Comparison of ENCODE assay signal across 8 cellular contexts in genomic region chr6:144007779-144008500, GRCh38. TPM values are rescaled to one million over a fixed set of nuclear protein-coding genes. Genes with fewer than 3 reads are reported as not detected.
A peak's percentile ranks its signal among the peaks of the same experiment; 100 is the strongest.
DNase-seq lines count a peak whose midpoint lies in the region; ATAC-seq, FAIRE-seq and TF ChIP-seq lines count a peak whose summit lies in the region.

Gene PLAGL1, minus strand, starts transcription at chr6:144008259. Its CDS starts 60,123 bp downstream, at chr6:143948136.

- H3K27me3 Mint-ChIP-seq in astrocyte (ENCODE audit: low read depth, unreplicated experiment): peaks cover 21% of the 10 kb centered on the region

- peak; percentile 64 for ATAC-seq in HG02763 (IDR thresholded peaks at IDR 0.05; ENCODE audit: unreplicated experiment)

- peak within 1 kb of the TSS; percentile 86 for H3K4me3 Mint-ChIP-seq in astrocyte (ENCODE audit: unreplicated experiment)

- H2AFZ ChIP-seq in astrocyte (ENCODE audit: low read depth, low read length): peak within 1 kb of the TSS; percentile 62
- peak within 1 kb of the TSS; percentile 49 for H2AFZ ChIP-seq in hepatocyte

- no peaks in the 10 kb centered on the region for H3K4me1 Mint-ChIP-seq in astrocyte (ENCODE audit: low read depth, unreplicated experiment)

- H3K36me3 ChIP-seq in astrocyte (ENCODE audit: insufficient read depth, low read length): no peaks in the 10 kb centered on the region
- no peaks in the 10 kb centered on the region for H3K36me3 ChIP-seq in hepatocyte (replicated peaks; ENCODE audit: insufficient read depth, low read depth)

- FAIRE-seq in astrocyte (lab: Jason Lieb, UNC): no peak

- 58% methylated on average over 68 of the region's 98 CpGs for WGBS in hepatocyte (ENCODE audit: low lambda C conversion rate, missing lambda C conversion rate)

- DNase-seq in NCI-H748 (lab: John Stamatoyannopoulos, UW; ENCODE audit: unreplicated experiment) (peak; percentile 65), NCI-H748 treated with DMSO at 0.1 percent for 48 hours (lab: John Stamatoyannopoulos, UW) (no peak), NOMO-1 treated with dmso at 0.1 percent for 144 hours (lab: John Stamatoyannopoulos, UW; ENCODE audit: unreplicated experiment) (peak; percentile 18), astrocyte (ENCODE audit: low read depth) (peak; percentile 45), hepatocyte (ENCODE audit: low spot score) (peak; percentile 68), retinal pigment epithelial cell (ENCODE audit: low read depth) (no peak), DMS79 (lab: John Stamatoyannopoulos, UW) (no peak)

- H3K4me2 ChIP-seq in astrocyte (ENCODE audit: low read length) (peak within 1 kb of the TSS; percentile 85), hepatocyte (peak within 1 kb of the TSS; percentile 75)

- H3K27ac ChIP-seq in astrocyte (ENCODE audit: low read depth, low read length) (peak within 1 kb of the TSS; percentile 79), hepatocyte (peak within 1 kb of the TSS; percentile 79)

- H3K4me3 ChIP-seq in astrocyte (ENCODE audit: insufficient read depth, low read depth, low read length): peak within 1 kb of the TSS; percentile 76
- peak within 1 kb of the TSS; percentile 40 for H3K4me3 ChIP-seq in hepatocyte
- peak within 1 kb of the TSS; percentile 49 for H3K4me3 ChIP-seq in retinal pigment epithelial cell (ENCODE audit: low read length)

- H3K9me2 ChIP-seq in hepatocyte (replicated peaks; ENCODE audit: insufficient read depth): no peaks in the 10 kb centered on the region

- H3K9ac ChIP-seq in astrocyte (ENCODE audit: low read length): peak within 1 kb of the TSS; percentile 88

- H4K20me1 ChIP-seq in astrocyte (ENCODE audit: insufficient read depth, low read length) (no peaks in the 10 kb centered on the region), hepatocyte (ENCODE audit: insufficient read depth, poor library complexity, severe bottlenecking) (no peaks in the 10 kb centered on the region)

- H3K27me3 ChIP-seq in astrocyte (ENCODE audit: insufficient read depth, low read length) (peaks cover 4% of the 10 kb centered on the region), hepatocyte (no peaks in the 10 kb centered on the region)

- no peak for TF ChIP-seq CTCF in astrocyte (IDR thresholded peaks at IDR 0.05; ENCODE audit: insufficient read depth, low read depth, low read length)
- TF ChIP-seq CTCF in hepatocyte (IDR thresholded peaks at IDR 0.05; ENCODE audit: poor library complexity): no peak
- TF ChIP-seq CTCF in retinal pigment epithelial cell (conservative IDR thresholded peaks at IDR 0.05; ENCODE audit: low read depth, low read length): no peak

- no peaks in the 10 kb centered on the region for H3K9me3 ChIP-seq in astrocyte (ENCODE audit: insufficient read depth, low read depth, low read length)
- no peaks in the 10 kb centered on the region for H3K9me3 ChIP-seq in hepatocyte (ENCODE audit: low read depth)

- H3K36me3 Mint-ChIP-seq in astrocyte (ENCODE audit: low read depth, unreplicated experiment): no peaks in the 10 kb centered on the region

- H3K4me1 ChIP-seq in astrocyte (ENCODE audit: insufficient read depth, low read length): no peaks in the 10 kb centered on the region
- peaks cover 5% of the 10 kb centered on the region for H3K4me1 ChIP-seq in hepatocyte (ENCODE audit: insufficient read depth)

- peaks cover 11% of the 10 kb centered on the region for H3K9me3 Mint-ChIP-seq in astrocyte (ENCODE audit: unreplicated experiment)

- peak within 1 kb of the TSS; percentile 21 for H3K27ac Mint-ChIP-seq in astrocyte (ENCODE audit: unreplicated experiment)

- peaks cover 31% of the 10 kb centered on the region for H3K79me2 ChIP-seq in astrocyte (ENCODE audit: insufficient read depth, low read length)
- H3K79me2 ChIP-seq in hepatocyte: peaks cover 20% of the 10 kb centered on the region

RNA-seq across cellular contexts. Expression of gene PLAGL1, which starts in this region (rescaled TPM):
- total RNA-seq in astrocyte: 18.3 and 20.3 TPM in 2 replicates
- total RNA-seq in hepatocyte: 38.9 and 48.6 TPM in 2 replicates
- polyA plus RNA-seq in hepatocyte: 88.9 and 96.1 TPM in 2 replicates

Comparison
In these comparisons a context has a peak if more than half of its experiments do, and no peak if none do; other contexts are left out.
1. DNase-seq: peak in NCI-H748 (single experiment), NOMO-1 treated with dmso at 0.1 percent for 144 hours (single experiment), astrocyte (single experiment) and hepatocyte (single experiment); none in NCI-H748 treated with DMSO at 0.1 percent for 48 hours (single experiment), retinal pigment epithelial cell (single experiment) and DMS79 (single experiment).
2. Peak in every context shown above with its lines, with median percentiles within 50 percentile points of each other: H3K4me3 ChIP-seq.